Comparison of ENCODE assay signal across 25 cellular contexts in the genomic region with DNA sequence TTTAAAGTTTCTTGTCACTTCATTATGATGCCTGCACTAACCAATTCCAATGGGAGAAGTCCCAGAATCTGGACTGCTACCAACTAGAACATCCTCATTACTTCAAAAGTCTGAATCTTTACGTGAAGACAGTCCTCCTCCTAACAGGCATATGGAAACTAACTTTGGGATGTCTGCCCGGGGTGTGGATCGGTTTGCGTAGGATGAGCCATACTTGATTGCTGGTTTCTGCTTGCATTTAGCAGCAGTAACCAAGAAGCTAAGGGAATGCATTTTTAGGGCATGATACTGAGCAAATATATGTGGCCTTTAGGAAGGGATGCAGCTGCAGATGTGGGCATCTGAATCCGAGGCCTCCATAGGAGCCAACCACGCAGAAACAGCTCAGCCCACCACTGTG.
"Had no signal": no experiment of that assay in that cellular context is flagged by ENCODE, and none has a peak within 500 bp of the region (broad histone marks: within the 10 kb centered on the region; RNA-seq: fewer than 3 reads in every experiment).

No MANE protein-coding gene starts in this region.

- DNase-seq: activated CD4-positive, alpha-beta T cell treated with anti-CD3 and anti-CD28 coated beads for 48 hours; activated CD4-positive, alpha-beta T cell treated with anti-CD3 and anti-CD28 coated beads, Interleukin-2, amount 50 U/mL, for 4 hours; activated CD4-positive, CD25-positive, alpha-beta regulatory T cell treated with anti-CD3 and anti-CD28 coated beads, Interleukin-2, amount 50 U/mL, for 72 hours; activated CD8-positive, alpha-beta memory T cell treated with anti-CD3 and anti-CD28 coated beads for 24 hours; activated effector memory CD4-positive, alpha-beta T cell treated with anti-CD3 and anti-CD28 coated beads, Interleukin-2, amount 50 U/mL, for 16 hours; activated naive CD4-positive, alpha-beta T cell treated with Interleukin-2 at 50 U/mL for 16 hours; activated naive CD8-positive, alpha-beta T cell treated with anti-CD3 and anti-CD28 coated beads, Interleukin-2, amount 50 U/mL, for 24 hours; activated T-cell treated with anti-CD3 and anti-CD28 coated beads, Interleukin-2, amount 50 U/mL, for 4 hours; amniotic stem cell; brain microvascular endothelial cell; MM.1S; NCI-H1105; NCI-H1436; NCI-H187 treated with DMSO at 0.1 percent for 48 hours; NCI-H2171; NCI-H2227 treated with DMSO at 0.1 percent for 48 hours; NCI-H526; NCI-H82; SHP77; T-helper 9 cell had no signal

- H3K27ac ChIP-seq: brain microvascular endothelial cell, cardiac muscle cell, KMS-11 had no signal

- H3K9me3 Mint-ChIP-seq: WTC11 had no signal

- H3K36me3 ChIP-seq: brain microvascular endothelial cell, cardiac muscle cell had no signal

- H3K9ac ChIP-seq: KMS-11 had no signal

- H3K4me2 ChIP-seq: KMS-11 had no signal

- H3K27me3 ChIP-seq: brain microvascular endothelial cell, cardiac muscle cell had no signal

- ATAC-seq: activated naive CD4-positive, alpha-beta T cell treated with anti-CD3 and anti-CD28 coated beads, Interleukin-2, amount 50 U/mL, for 72 hours; activated naive CD8-positive, alpha-beta T cell treated with anti-CD3 and anti-CD28 coated beads, Interleukin-2, amount 50 U/mL, for 24 hours; activated T-cell treated with anti-CD3 and anti-CD28 coated beads, Interleukin-2, amount 50 U/mL, for 4 hours; WTC11 had no signal

- H3K4me1 Mint-ChIP-seq: activated naive CD8-positive, alpha-beta T cell treated with anti-CD3 and anti-CD28 coated beads, Interleukin-2, amount 50 U/mL, for 24 hours had no signal

- H3K4me3 Mint-ChIP-seq: activated naive CD8-positive, alpha-beta T cell treated with anti-CD3 and anti-CD28 coated beads, Interleukin-2, amount 50 U/mL, for 24 hours; activated T-cell treated with anti-CD3 and anti-CD28 coated beads, Interleukin-2, amount 50 U/mL, for 4 hours; T-helper 1 cell treated with Interleukin-12 subunit alpha and Interleukin-12 subunit beta and Interleukin-4 antibody, amounts not matched to agents 30 μg/mL and 1 μg/mL, for 36 hours; WTC11 had no signal

- H3K4me3 ChIP-seq: cardiac muscle cell had no signal

- H3K36me3 Mint-ChIP-seq: activated naive CD4-positive, alpha-beta T cell treated with anti-CD3 and anti-CD28 coated beads, Interleukin-2, amount 50 U/mL, for 72 hours; WTC11 had no signal

- H3K27ac Mint-ChIP-seq: activated naive CD4-positive, alpha-beta T cell treated with anti-CD3 and anti-CD28 coated beads, Interleukin-2, amount 50 U/mL, for 72 hours; activated naive CD8-positive, alpha-beta T cell treated with anti-CD3 and anti-CD28 coated beads, Interleukin-2, amount 50 U/mL, for 24 hours; T-helper 1 cell treated with Interleukin-12 subunit alpha and Interleukin-12 subunit beta and Interleukin-4 antibody, amounts not matched to agents 30 μg/mL and 1 μg/mL, for 36 hours; WTC11 had no signal
